1 cellular context compared by ENCODE assay signal in the genomic region with DNA sequence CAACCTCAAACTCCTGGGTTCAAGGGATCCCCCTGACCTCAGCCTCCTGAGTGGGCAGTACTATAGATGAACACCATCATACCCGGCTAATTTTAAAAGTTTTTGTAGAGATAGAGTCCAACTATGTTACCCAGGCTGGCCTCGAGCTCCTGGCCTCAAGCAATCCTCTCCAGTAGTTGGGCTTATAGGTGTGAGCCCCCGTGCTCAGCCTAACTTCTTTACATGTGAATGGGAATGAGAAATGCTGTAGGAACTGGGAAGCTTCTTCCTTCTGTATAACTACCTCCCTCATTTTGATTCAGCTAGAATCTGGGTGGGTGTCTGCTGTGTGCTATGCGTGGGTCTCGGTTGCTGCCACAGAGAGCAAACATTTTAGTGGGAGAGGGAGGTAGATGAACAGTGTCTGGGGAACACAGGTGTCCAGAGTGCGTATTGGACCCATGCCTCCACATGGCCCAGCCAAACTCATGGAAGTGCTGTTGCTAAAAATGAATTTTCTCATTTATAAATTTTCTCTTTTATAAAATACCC.
TF ChIP-seq lines count a peak whose summit lies in the region.

No MANE protein-coding gene starts in this region.

TF ChIP-seq in GM23338, 12 proteins besides CTCF, POLR2A, EP300 and RAD21 (continued from another document):
- TF ChIP-seq, protein P1, sequence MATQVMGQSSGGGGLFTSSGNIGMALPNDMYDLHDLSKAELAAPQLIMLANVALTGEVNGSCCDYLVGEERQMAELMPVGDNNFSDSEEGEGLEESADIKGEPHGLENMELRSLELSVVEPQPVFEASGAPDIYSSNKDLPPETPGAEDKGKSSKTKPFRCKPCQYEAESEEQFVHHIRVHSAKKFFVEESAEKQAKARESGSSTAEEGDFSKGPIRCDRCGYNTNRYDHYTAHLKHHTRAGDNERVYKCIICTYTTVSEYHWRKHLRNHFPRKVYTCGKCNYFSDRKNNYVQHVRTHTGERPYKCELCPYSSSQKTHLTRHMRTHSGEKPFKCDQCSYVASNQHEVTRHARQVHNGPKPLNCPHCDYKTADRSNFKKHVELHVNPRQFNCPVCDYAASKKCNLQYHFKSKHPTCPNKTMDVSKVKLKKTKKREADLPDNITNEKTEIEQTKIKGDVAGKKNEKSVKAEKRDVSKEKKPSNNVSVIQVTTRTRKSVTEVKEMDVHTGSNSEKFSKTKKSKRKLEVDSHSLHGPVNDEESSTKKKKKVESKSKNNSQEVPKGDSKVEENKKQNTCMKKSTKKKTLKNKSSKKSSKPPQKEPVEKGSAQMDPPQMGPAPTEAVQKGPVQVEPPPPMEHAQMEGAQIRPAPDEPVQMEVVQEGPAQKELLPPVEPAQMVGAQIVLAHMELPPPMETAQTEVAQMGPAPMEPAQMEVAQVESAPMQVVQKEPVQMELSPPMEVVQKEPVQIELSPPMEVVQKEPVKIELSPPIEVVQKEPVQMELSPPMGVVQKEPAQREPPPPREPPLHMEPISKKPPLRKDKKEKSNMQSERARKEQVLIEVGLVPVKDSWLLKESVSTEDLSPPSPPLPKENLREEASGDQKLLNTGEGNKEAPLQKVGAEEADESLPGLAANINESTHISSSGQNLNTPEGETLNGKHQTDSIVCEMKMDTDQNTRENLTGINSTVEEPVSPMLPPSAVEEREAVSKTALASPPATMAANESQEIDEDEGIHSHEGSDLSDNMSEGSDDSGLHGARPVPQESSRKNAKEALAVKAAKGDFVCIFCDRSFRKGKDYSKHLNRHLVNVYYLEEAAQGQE (IDR thresholded peaks at IDR 0.05; ENCODE audit: unreplicated experiment) = no peak
- no peak for TF ChIP-seq CREB1 (CRISPR knock-in tag; IDR thresholded peaks at IDR 0.05; ENCODE audit: low read depth)
- TF ChIP-seq, protein P2, sequence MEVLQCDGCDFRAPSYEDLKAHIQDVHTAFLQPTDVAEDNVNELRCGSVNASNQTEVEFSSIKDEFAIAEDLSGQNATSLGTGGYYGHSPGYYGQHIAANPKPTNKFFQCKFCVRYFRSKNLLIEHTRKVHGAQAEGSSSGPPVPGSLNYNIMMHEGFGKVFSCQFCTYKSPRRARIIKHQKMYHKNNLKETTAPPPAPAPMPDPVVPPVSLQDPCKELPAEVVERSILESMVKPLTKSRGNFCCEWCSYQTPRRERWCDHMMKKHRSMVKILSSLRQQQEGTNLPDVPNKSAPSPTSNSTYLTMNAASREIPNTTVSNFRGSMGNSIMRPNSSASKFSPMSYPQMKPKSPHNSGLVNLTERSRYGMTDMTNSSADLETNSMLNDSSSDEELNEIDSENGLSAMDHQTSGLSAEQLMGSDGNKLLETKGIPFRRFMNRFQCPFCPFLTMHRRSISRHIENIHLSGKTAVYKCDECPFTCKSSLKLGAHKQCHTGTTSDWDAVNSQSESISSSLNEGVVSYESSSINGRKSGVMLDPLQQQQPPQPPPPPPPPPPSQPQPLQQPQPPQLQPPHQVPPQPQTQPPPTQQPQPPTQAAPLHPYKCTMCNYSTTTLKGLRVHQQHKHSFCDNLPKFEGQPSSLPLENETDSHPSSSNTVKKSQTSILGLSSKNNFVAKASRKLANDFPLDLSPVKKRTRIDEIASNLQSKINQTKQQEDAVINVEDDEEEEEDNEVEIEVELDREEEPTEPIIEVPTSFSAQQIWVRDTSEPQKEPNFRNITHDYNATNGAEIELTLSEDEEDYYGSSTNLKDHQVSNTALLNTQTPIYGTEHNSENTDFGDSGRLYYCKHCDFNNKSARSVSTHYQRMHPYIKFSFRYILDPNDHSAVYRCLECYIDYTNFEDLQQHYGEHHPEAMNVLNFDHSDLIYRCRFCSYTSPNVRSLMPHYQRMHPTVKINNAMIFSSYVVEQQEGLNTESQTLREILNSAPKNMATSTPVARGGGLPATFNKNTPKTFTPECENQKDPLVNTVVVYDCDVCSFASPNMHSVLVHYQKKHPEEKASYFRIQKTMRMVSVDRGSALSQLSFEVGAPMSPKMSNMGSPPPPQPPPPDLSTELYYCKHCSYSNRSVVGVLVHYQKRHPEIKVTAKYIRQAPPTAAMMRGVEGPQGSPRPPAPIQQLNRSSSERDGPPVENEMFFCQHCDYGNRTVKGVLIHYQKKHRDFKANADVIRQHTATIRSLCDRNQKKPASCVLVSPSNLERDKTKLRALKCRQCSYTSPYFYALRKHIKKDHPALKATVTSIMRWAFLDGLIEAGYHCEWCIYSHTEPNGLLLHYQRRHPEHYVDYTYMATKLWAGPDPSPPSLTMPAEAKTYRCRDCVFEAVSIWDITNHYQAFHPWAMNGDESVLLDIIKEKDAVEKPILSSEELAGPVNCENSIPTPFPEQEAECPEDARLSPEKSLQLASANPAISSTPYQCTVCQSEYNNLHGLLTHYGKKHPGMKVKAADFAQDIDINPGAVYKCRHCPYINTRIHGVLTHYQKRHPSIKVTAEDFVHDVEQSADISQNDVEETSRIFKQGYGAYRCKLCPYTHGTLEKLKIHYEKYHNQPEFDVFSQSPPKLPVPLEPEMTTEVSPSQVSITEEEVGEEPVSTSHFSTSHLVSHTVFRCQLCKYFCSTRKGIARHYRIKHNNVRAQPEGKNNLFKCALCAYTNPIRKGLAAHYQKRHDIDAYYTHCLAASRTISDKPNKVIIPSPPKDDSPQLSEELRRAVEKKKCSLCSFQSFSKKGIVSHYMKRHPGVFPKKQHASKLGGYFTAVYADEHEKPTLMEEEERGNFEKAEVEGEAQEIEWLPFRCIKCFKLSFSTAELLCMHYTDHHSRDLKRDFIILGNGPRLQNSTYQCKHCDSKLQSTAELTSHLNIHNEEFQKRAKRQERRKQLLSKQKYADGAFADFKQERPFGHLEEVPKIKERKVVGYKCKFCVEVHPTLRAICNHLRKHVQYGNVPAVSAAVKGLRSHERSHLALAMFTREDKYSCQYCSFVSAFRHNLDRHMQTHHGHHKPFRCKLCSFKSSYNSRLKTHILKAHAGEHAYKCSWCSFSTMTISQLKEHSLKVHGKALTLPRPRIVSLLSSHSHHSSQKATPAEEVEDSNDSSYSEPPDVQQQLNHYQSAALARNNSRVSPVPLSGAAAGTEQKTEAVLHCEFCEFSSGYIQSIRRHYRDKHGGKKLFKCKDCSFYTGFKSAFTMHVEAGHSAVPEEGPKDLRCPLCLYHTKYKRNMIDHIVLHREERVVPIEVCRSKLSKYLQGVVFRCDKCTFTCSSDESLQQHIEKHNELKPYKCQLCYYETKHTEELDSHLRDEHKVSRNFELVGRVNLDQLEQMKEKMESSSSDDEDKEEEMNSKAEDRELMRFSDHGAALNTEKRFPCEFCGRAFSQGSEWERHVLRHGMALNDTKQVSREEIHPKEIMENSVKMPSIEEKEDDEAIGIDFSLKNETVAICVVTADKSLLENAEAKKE (CRISPR knock-in tag; IDR thresholded peaks at IDR 0.05) = no peak
- TF ChIP-seq EZH2 (IDR thresholded peaks at IDR 0.05; ENCODE audit: low read depth, unreplicated experiment) = no peak
